Comparison of ENCODE assay signal across 8 cellular contexts in genomic region chr11:13114566-13115465, GRCh38.
DNase-seq lines count a peak whose midpoint lies in the region; TF ChIP-seq lines count a peak whose summit lies in the region.

No MANE protein-coding gene starts in this region.

- no peaks in the 10 kb centered on the region for H3K4me1 ChIP-seq in testis

- intact Hi-C loops in testis (cut with DNase I; ENCODE audit: low total_unique reads) = no loop called here

- H3K27ac ChIP-seq in testis = no peak overlapping the region

- DNase-seq in NOMO-1 (lab: John Stamatoyannopoulos, UW; ENCODE audit: unreplicated experiment in 2 of 2) (peak; percentile 18 to 46), NOMO-1 treated with dmso at 0.1 percent for 144 hours (lab: John Stamatoyannopoulos, UW; ENCODE audit: unreplicated experiment) (no peak), NCI-H2029 treated with DMSO at 0.1 percent for 48 hours (lab: John Stamatoyannopoulos, UW) (peak; percentile 83), dermis blood vessel endothelial cell (peak; percentile 40), testis (peak; percentile 55), inferior parietal cortex (ENCODE audit: extremely low spot score) (no peak), mucosa of gallbladder (ENCODE audit: low spot score) (no peak), amniotic stem cell (lab: John Stamatoyannopoulos, UW) (no peak)

- no peak overlapping the region for H3K4me3 ChIP-seq in testis

- H3K36me3 ChIP-seq in testis (ENCODE audit: low read depth, missing control alignments) = no peaks in the 10 kb centered on the region

- H3K27me3 ChIP-seq in testis = no peaks in the 10 kb centered on the region

- TF ChIP-seq POLR2A in testis (IDR thresholded peaks at IDR 0.05) = no peak

- 72 to 75% methylated on average over 6 of the region's 6 CpGs for WGBS in testis, 2 donors

- no peak for TF ChIP-seq CTCF in testis (IDR thresholded peaks at IDR 0.05)

- no peaks in the 10 kb centered on the region for H3K9me3 ChIP-seq in testis

Comparison
In these comparisons a context has a peak if more than half of its experiments do, and no peak if none do; other contexts are left out.
1. DNase-seq: peak in NOMO-1 (2 of 2), NCI-H2029 treated with DMSO at 0.1 percent for 48 hours (single experiment), dermis blood vessel endothelial cell (single experiment) and testis (single experiment); none in NOMO-1 treated with dmso at 0.1 percent for 144 hours (single experiment), inferior parietal cortex (single experiment), mucosa of gallbladder (single experiment) and amniotic stem cell (single experiment).